7 cellular contexts compared by ENCODE assay signal in the genomic region with DNA sequence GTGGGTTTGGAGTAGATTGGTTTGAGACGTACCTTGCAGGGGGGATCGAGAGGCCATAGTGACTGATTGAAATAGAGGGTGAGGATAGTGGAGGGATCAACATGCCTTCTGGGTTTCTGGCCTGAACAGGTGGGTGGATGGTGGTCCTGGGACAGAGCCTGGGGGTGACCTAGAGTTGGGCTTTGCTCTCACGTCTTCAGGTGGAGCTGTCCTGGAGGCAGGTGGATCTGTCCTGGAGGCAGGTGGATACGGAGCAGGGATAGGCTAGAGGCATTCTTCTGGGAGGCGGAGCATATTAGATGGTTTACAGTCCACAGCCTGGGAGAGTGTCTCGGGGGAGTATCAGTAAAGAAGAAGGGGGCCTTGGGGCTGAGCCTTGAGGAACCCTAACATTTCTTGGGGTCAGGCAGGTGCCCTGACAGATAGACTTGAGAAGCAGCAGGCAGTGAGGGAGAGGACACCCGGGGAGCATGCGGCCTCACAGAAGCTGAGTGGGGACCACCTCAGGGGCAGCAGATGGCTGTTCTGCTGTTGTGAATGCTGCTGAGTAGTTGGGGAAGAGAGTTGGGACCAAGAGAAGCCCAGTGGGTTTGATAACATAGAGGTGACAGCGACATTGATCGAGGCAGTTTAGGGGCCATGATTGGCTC. TPM values are rescaled to one million over a fixed set of nuclear protein-coding genes. Genes with fewer than 3 reads are reported as not detected.
DNase-seq lines count a peak whose midpoint lies in the region; ATAC-seq and TF ChIP-seq lines count a peak whose summit lies in the region.

No MANE protein-coding gene starts in this region.

- H3K9me3 ChIP-seq in spleen, result no peaks in the 10 kb centered on the region
- no peaks in the 10 kb centered on the region for H3K9me3 ChIP-seq in testis

- peaks cover 28 to 76% (median 56%) of the 10 kb centered on the region in 6 donors for H3K4me1 ChIP-seq in spleen
- peaks cover 26% of the 10 kb centered on the region for H3K4me1 ChIP-seq in testis

- intact Hi-C loops in activated T-helper 1 cell treated with anti-CD3 and anti-CD28 coated beads, Interleukin-12 subunit alpha, Interleukin-12 subunit beta, Interleukin-2, Interleukin-4 antibody, amounts not matched to agents 30 ng/mL and 10 ng/mL and 1 ng/mL, durations not matched to agents 14 hours and 24 hours and 36 hours (cut with micrococcal nuclease), result no loop called here
- intact Hi-C loops in left ventricle myocardium superior (cut with micrococcal nuclease), result no loop called here
- intact Hi-C loops in spleen (cut with DNase I; ENCODE audit: low total_unique reads), result no loop called here
- intact Hi-C loops in testis (cut with DNase I; ENCODE audit: low total_unique reads), result no loop called here

- DNase-seq in HL-60 (ENCODE audit: low read depth in 1 of 2, low spot score in 1 of 2) (no peak), left ventricle myocardium superior (peak; percentile 11), spleen (peak; percentile 42), NCI-H1417 treated with DMSO at 0.1 percent for 48 hours (lab: John Stamatoyannopoulos, UW) (no peak), testis (no peak)
- no peak for DNase-seq in activated T-helper 1 cell treated with anti-CD3 and anti-CD28 coated beads, Interleukin-12 subunit alpha, Interleukin-12 subunit beta, Interleukin-2, Interleukin-4 antibody, amounts not matched to agents 30 ng/mL and 10 ng/mL and 1 ng/mL, durations not matched to agents 14 hours and 24 hours and 36 hours (ENCODE audit: low spot score)

- peaks cover 28% of the 10 kb centered on the region for H3K4me1 Mint-ChIP-seq in activated T-helper 1 cell treated with anti-CD3 and anti-CD28 coated beads, Interleukin-12 subunit alpha, Interleukin-12 subunit beta, Interleukin-2, Interleukin-4 antibody, amounts not matched to agents 30 ng/mL and 10 ng/mL and 1 ng/mL, durations not matched to agents 14 hours and 24 hours and 36 hours (ENCODE audit: low read depth)

- H3K9me3 Mint-ChIP-seq in activated T-helper 1 cell treated with anti-CD3 and anti-CD28 coated beads, Interleukin-12 subunit alpha, Interleukin-12 subunit beta, Interleukin-2, Interleukin-4 antibody, amounts not matched to agents 30 ng/mL and 10 ng/mL and 1 ng/mL, durations not matched to agents 14 hours and 24 hours and 36 hours, result no peaks in the 10 kb centered on the region

- H3K27ac ChIP-seq in HL-60 (replicated peaks), result no peak overlapping the region
- H3K27ac ChIP-seq in spleen, result peak overlapping the region in 6 of 8 donors; percentile 26 to 98 (median 80)
- H3K27ac ChIP-seq in testis, result no peak overlapping the region

- no peak for TF ChIP-seq CTCF in HL-60 (IDR thresholded peaks at IDR 0.05; ENCODE audit: insufficient read depth, low read length)
- no peak for TF ChIP-seq CTCF in spleen (IDR thresholded peaks at IDR 0.05 in 8 of 11, conservative IDR thresholded peaks at IDR 0.05 in 3 of 11)
- TF ChIP-seq CTCF in testis (IDR thresholded peaks at IDR 0.05), result no peak

- WGBS in spleen, 5 donors, result 79 to 89% (median 88%) methylated on average over 10 of the region's 10 CpGs
- 68 to 71% methylated on average over 10 of the region's 10 CpGs for WGBS in testis, 2 donors

- H3K4me3 ChIP-seq in HL-60 (replicated peaks; ENCODE audit: insufficient read depth, low read length) (0 out of 2 replicates have a peak overlapping the region, but pooled peaks have one; percentile 84), spleen (peak overlapping the region in 6 of 8 donors; percentile 2 to 100 (median 96)), testis (no peak overlapping the region)

- H3K27me3 Mint-ChIP-seq in activated T-helper 1 cell treated with anti-CD3 and anti-CD28 coated beads, Interleukin-12 subunit alpha, Interleukin-12 subunit beta, Interleukin-2, Interleukin-4 antibody, amounts not matched to agents 30 ng/mL and 10 ng/mL and 1 ng/mL, durations not matched to agents 14 hours and 24 hours and 36 hours (ENCODE audit: insufficient read depth), result no peaks in the 10 kb centered on the region

- H3K27me3 ChIP-seq in HL-60 (ENCODE audit: insufficient read depth, poor library complexity, severe bottlenecking) (no peaks in the 10 kb centered on the region), spleen (replicated peaks in 1 of 7) (no peaks in the 10 kb centered on the region), testis (no peaks in the 10 kb centered on the region)

- peak overlapping the region; percentile 96 for H3K4me3 Mint-ChIP-seq in activated T-helper 1 cell treated with anti-CD3 and anti-CD28 coated beads, Interleukin-12 subunit alpha, Interleukin-12 subunit beta, Interleukin-2, Interleukin-4 antibody, amounts not matched to agents 30 ng/mL and 10 ng/mL and 1 ng/mL, durations not matched to agents 14 hours and 24 hours and 36 hours

- H3K36me3 Mint-ChIP-seq in activated T-helper 1 cell treated with anti-CD3 and anti-CD28 coated beads, Interleukin-12 subunit alpha, Interleukin-12 subunit beta, Interleukin-2, Interleukin-4 antibody, amounts not matched to agents 30 ng/mL and 10 ng/mL and 1 ng/mL, durations not matched to agents 14 hours and 24 hours and 36 hours (ENCODE audit: low read depth), result peaks cover 2% of the 10 kb centered on the region

- TF ChIP-seq POLR2A in spleen (IDR thresholded peaks at IDR 0.05), result no peak
- TF ChIP-seq POLR2A in testis (IDR thresholded peaks at IDR 0.05), result no peak

- ATAC-seq in left ventricle myocardium superior (no peak), GM19452 (IDR thresholded peaks at IDR 0.05; ENCODE audit: unreplicated experiment) (no peak)

- peaks cover 0 to 41% (median 36%) of the 10 kb centered on the region in 6 donors for H3K36me3 ChIP-seq in spleen
- no peaks in the 10 kb centered on the region for H3K36me3 ChIP-seq in testis (ENCODE audit: low read depth, missing control alignments)

- peak overlapping the region; percentile 87 for H3K27ac Mint-ChIP-seq in activated T-helper 1 cell treated with anti-CD3 and anti-CD28 coated beads, Interleukin-12 subunit alpha, Interleukin-12 subunit beta, Interleukin-2, Interleukin-4 antibody, amounts not matched to agents 30 ng/mL and 10 ng/mL and 1 ng/mL, durations not matched to agents 14 hours and 24 hours and 36 hours

RNA-seq across cellular contexts. Expression of gene CAPN10, which starts 1.6 kb away (rescaled TPM):
- total RNA-seq in activated T-helper 1 cell treated with anti-CD3 and anti-CD28 coated beads, Interleukin-12 subunit alpha, Interleukin-12 subunit beta, Interleukin-2, Interleukin-4 antibody, amounts not matched to agents 30 ng/mL and 10 ng/mL and 1 ng/mL, durations not matched to agents 14 hours and 24 hours and 36 hours, result 49.8 and 55.4 TPM in 2 replicates
- total RNA-seq in left ventricle myocardium superior, result 51.2 TPM
- 10 to 100 TPM; 43.0 to 82.6 (median 59.4) TPM for total RNA-seq in spleen
- polyA plus RNA-seq in spleen, result 10 to 100 TPM; 34.7 to 83.1 (median 66.1) TPM
- 100 to 1,000 TPM in 1 of 2 donors, 10 to 100 TPM in 1; 66.5 to 104 TPM for total RNA-seq in testis
- polyA plus RNA-seq in testis (ENCODE audit: insufficient read depth, low read depth, low replicate concordance), result 29.8 TPM

RNA-seq across cellular contexts. Expression of gene RNPEPL1, which starts 19.8 kb away (rescaled TPM):
- 61.8 and 62.8 TPM in 2 replicates for total RNA-seq in activated T-helper 1 cell treated with anti-CD3 and anti-CD28 coated beads, Interleukin-12 subunit alpha, Interleukin-12 subunit beta, Interleukin-2, Interleukin-4 antibody, amounts not matched to agents 30 ng/mL and 10 ng/mL and 1 ng/mL, durations not matched to agents 14 hours and 24 hours and 36 hours
- total RNA-seq in left ventricle myocardium superior, result 105 TPM
- 100 to 1,000 TPM in 2 of 7 donors, 10 to 100 TPM in 5; 57.2 to 116 (median 73.0) TPM for total RNA-seq in spleen
- 100 to 1,000 TPM in 2 of 3 donors, 10 to 100 TPM in 1; 79.8 to 165 (median 107) TPM for polyA plus RNA-seq in spleen
- total RNA-seq in testis, result 10 to 100 TPM; 39.1 to 48.5 TPM
- polyA plus RNA-seq in testis (ENCODE audit: insufficient read depth, low read depth, low replicate concordance), result 28.9 TPM

RNA-seq across cellular contexts. Expression of gene DUSP28, which starts 28.0 kb away (rescaled TPM):
- 8.6 and 10.7 TPM in 2 replicates for total RNA-seq in activated T-helper 1 cell treated with anti-CD3 and anti-CD28 coated beads, Interleukin-12 subunit alpha, Interleukin-12 subunit beta, Interleukin-2, Interleukin-4 antibody, amounts not matched to agents 30 ng/mL and 10 ng/mL and 1 ng/mL, durations not matched to agents 14 hours and 24 hours and 36 hours
- total RNA-seq in left ventricle myocardium superior (13.2 TPM), spleen (10 to 100 TPM in 1 of 7 donors, 1 to 10 TPM in 6; 5.9 to 13.6 (median 7.1) TPM), testis (10 to 100 TPM; 24.7 to 37.6 TPM)
- polyA plus RNA-seq in spleen (1 to 10 TPM; 6.5 to 9.0 (median 7.9) TPM), testis (ENCODE audit: insufficient read depth, low read depth, low replicate concordance) (19.3 TPM)

RNA-seq across cellular contexts. Expression of gene ANKMY1, which starts 30.3 kb away (rescaled TPM):
- 21.9 and 25.2 TPM in 2 replicates for total RNA-seq in activated T-helper 1 cell treated with anti-CD3 and anti-CD28 coated beads, Interleukin-12 subunit alpha, Interleukin-12 subunit beta, Interleukin-2, Interleukin-4 antibody, amounts not matched to agents 30 ng/mL and 10 ng/mL and 1 ng/mL, durations not matched to agents 14 hours and 24 hours and 36 hours
- total RNA-seq in left ventricle myocardium superior (5.1 TPM), spleen (10 to 100 TPM; 26.5 to 45.5 (median 30.1) TPM), testis (10 to 100 TPM; 57.3 to 75.7 TPM)
- polyA plus RNA-seq in spleen (10 to 100 TPM in 1 of 3 donors, 1 to 10 TPM in 2; 7.6 to 11.4 (median 8.1) TPM), testis (ENCODE audit: insufficient read depth, low read depth, low replicate concordance) (92.5 TPM)

RNA-seq across cellular contexts. Expression of gene GPR35, which starts 37.1 kb away (rescaled TPM):
- 7.6 and 8.2 TPM in 2 replicates for total RNA-seq in activated T-helper 1 cell treated with anti-CD3 and anti-CD28 coated beads, Interleukin-12 subunit alpha, Interleukin-12 subunit beta, Interleukin-2, Interleukin-4 antibody, amounts not matched to agents 30 ng/mL and 10 ng/mL and 1 ng/mL, durations not matched to agents 14 hours and 24 hours and 36 hours
- total RNA-seq in left ventricle myocardium superior, result 2.1 TPM
- total RNA-seq in spleen, result 10 to 100 TPM; 10.3 to 25.3 (median 18.7) TPM
- 10 to 100 TPM in 2 of 3 donors, 1 to 10 TPM in 1; 7.4 to 19.1 (median 17.8) TPM for polyA plus RNA-seq in spleen
- total RNA-seq in testis, result 10 to 100 TPM in 1 of 2 donors, 1 to 10 TPM in 1; 9.5 to 11.5 TPM
- polyA plus RNA-seq in testis (ENCODE audit: insufficient read depth, low read depth, low replicate concordance), result 3.1 TPM

Comparison
In these comparisons a context has a peak if more than half of its experiments do, and no peak if none do; other contexts are left out.
1. DNase-seq: peak in left ventricle myocardium superior (single experiment) and spleen (single experiment); none in HL-60 (0 of 2), activated T-helper 1 cell treated with anti-CD3 and anti-CD28 coated beads, Interleukin-12 subunit alpha, Interleukin-12 subunit beta, Interleukin-2, Interleukin-4 antibody, amounts not matched to agents 30 ng/mL and 10 ng/mL and 1 ng/mL, durations not matched to agents 14 hours and 24 hours and 36 hours (single experiment), NCI-H1417 treated with DMSO at 0.1 percent for 48 hours (single experiment) and testis (single experiment).
2. H3K27ac ChIP-seq: peak in spleen (6 of 8); none in HL-60 (single experiment) and testis (0 of 2).
3. H3K4me3 ChIP-seq: peak in HL-60 (single experiment) and spleen (6 of 8); none in testis (0 of 2).